19 cellular contexts compared by ENCODE assay signal in genomic region chr3:53887446-53887845, GRCh38. TPM values are rescaled to one million over a fixed set of nuclear protein-coding genes. Genes with fewer than 3 reads are reported as not detected.
DNase-seq lines count a peak whose midpoint lies in the region; ATAC-seq and TF ChIP-seq lines count a peak whose summit lies in the region.
"Had no signal": no experiment of that assay in that cellular context is flagged by ENCODE, and none has a peak within 500 bp of the region (broad histone marks: within the 10 kb centered on the region; RNA-seq: fewer than 3 reads in every experiment).

No MANE protein-coding gene starts in this region.

- H3K27me3 ChIP-seq in breast epithelium: no peaks in the 10 kb centered on the region
- H3K27me3 ChIP-seq: BE2C had no signal

- H3K9me3 Mint-ChIP-seq in MCF 10A (ENCODE audit: unreplicated experiment) (no peaks in the 10 kb centered on the region), progenitor cell of endocrine pancreas (ENCODE audit: low read depth) (no peaks in the 10 kb centered on the region)
- H3K9me3 Mint-ChIP-seq in activated T-helper 1 cell treated with anti-CD3 and anti-CD28 coated beads, Interleukin-12 subunit alpha, Interleukin-12 subunit beta, Interleukin-2, Interleukin-4 antibody, amounts not matched to agents 30 ng/mL and 10 ng/mL and 1 ng/mL, durations not matched to agents 14 hours and 24 hours and 36 hours: no peaks in the 10 kb centered on the region

- H3K36me3 Mint-ChIP-seq in MCF 10A (ENCODE audit: insufficient read depth, unreplicated experiment): peaks cover 36% of the 10 kb centered on the region
- peaks cover 39% of the 10 kb centered on the region for H3K36me3 Mint-ChIP-seq in activated T-helper 1 cell treated with anti-CD3 and anti-CD28 coated beads, Interleukin-12 subunit alpha, Interleukin-12 subunit beta, Interleukin-2, Interleukin-4 antibody, amounts not matched to agents 30 ng/mL and 10 ng/mL and 1 ng/mL, durations not matched to agents 14 hours and 24 hours and 36 hours (ENCODE audit: low read depth)
- peaks cover 10% of the 10 kb centered on the region for H3K36me3 Mint-ChIP-seq in progenitor cell of endocrine pancreas (ENCODE audit: insufficient read depth)

- H3K4me3 Mint-ChIP-seq in MCF 10A (ENCODE audit: unreplicated experiment) (no peak overlapping the region), progenitor cell of endocrine pancreas (ENCODE audit: low read depth) (no peak overlapping the region)
- H3K4me3 Mint-ChIP-seq in activated T-helper 1 cell treated with anti-CD3 and anti-CD28 coated beads, Interleukin-12 subunit alpha, Interleukin-12 subunit beta, Interleukin-2, Interleukin-4 antibody, amounts not matched to agents 30 ng/mL and 10 ng/mL and 1 ng/mL, durations not matched to agents 14 hours and 24 hours and 36 hours: no peak overlapping the region

- no TSS peak for BruUV-seq in MCF 10A (replicated peaks; lab: Mats Ljungman, UMichigan)

- no peak overlapping the region for H3K4me3 ChIP-seq in breast epithelium
- no peak overlapping the region for H3K4me3 ChIP-seq in Jurkat, Clone E6-1 (ENCODE audit: low read length)

- no peak for TF ChIP-seq CTCF in MCF 10A (IDR thresholded peaks at IDR 0.05; ENCODE audit: unreplicated experiment)
- no peak for TF ChIP-seq CTCF in breast epithelium (IDR thresholded peaks at IDR 0.05)
- no peak for TF ChIP-seq CTCF in progenitor cell of endocrine pancreas (IDR thresholded peaks at IDR 0.05; ENCODE audit: unreplicated experiment)

- intact Hi-C loops in MCF 10A (cut with micrococcal nuclease) (no loop called here), breast epithelium (cut with DNase I; ENCODE audit: low total_unique reads) (no loop called here)
- intact Hi-C loops in activated T-helper 1 cell treated with anti-CD3 and anti-CD28 coated beads, Interleukin-12 subunit alpha, Interleukin-12 subunit beta, Interleukin-2, Interleukin-4 antibody, amounts not matched to agents 30 ng/mL and 10 ng/mL and 1 ng/mL, durations not matched to agents 14 hours and 24 hours and 36 hours (cut with micrococcal nuclease): no loop called here

- TF ChIP-seq POLR2A in breast epithelium (IDR thresholded peaks at IDR 0.05): no peak

- ATAC-seq in HG02759 (IDR thresholded peaks at IDR 0.05; ENCODE audit: unreplicated experiment): no peak
- ATAC-seq in GM18498 (IDR thresholded peaks at IDR 0.05; ENCODE audit: unreplicated experiment): no peak
- ATAC-seq: PC-3 had no signal

- H3K27ac ChIP-seq in breast epithelium: no peak overlapping the region

- peaks cover 0 to 4% of the 10 kb centered on the region in 2 donors for H3K4me1 ChIP-seq in breast epithelium
- H3K4me1 ChIP-seq: BE2C had no signal

- CTCF ChIA-PET in MCF 10A (lab: Yijun Ruan, JAX): interaction anchor here (1.2 kb wide), 1 partner anchor 177 kb away, joined by 3 read pairs; no protein-coding TSS in a partner anchor

- POLR2A ChIA-PET in MCF 10A (lab: Yijun Ruan, JAX): no interaction called here

- H3K27ac Mint-ChIP-seq in MCF 10A (ENCODE audit: low read depth, unreplicated experiment) (peak overlapping the region; percentile 35), progenitor cell of endocrine pancreas (peak overlapping the region; percentile 27)
- peak overlapping the region; percentile 16 for H3K27ac Mint-ChIP-seq in activated T-helper 1 cell treated with anti-CD3 and anti-CD28 coated beads, Interleukin-12 subunit alpha, Interleukin-12 subunit beta, Interleukin-2, Interleukin-4 antibody, amounts not matched to agents 30 ng/mL and 10 ng/mL and 1 ng/mL, durations not matched to agents 14 hours and 24 hours and 36 hours

- H3K4me1 Mint-ChIP-seq in MCF 10A (ENCODE audit: insufficient read depth, unreplicated experiment): peaks cover 26% of the 10 kb centered on the region
- peaks cover 59% of the 10 kb centered on the region for H3K4me1 Mint-ChIP-seq in activated T-helper 1 cell treated with anti-CD3 and anti-CD28 coated beads, Interleukin-12 subunit alpha, Interleukin-12 subunit beta, Interleukin-2, Interleukin-4 antibody, amounts not matched to agents 30 ng/mL and 10 ng/mL and 1 ng/mL, durations not matched to agents 14 hours and 24 hours and 36 hours (ENCODE audit: low read depth)
- H3K4me1 Mint-ChIP-seq in progenitor cell of endocrine pancreas (ENCODE audit: low read depth): peaks cover 23% of the 10 kb centered on the region

- no peaks in the 10 kb centered on the region for H3K9me3 ChIP-seq in breast epithelium
- H3K9me3 ChIP-seq: BE2C had no signal

- no peaks in the 10 kb centered on the region for H3K27me3 Mint-ChIP-seq in MCF 10A (ENCODE audit: insufficient read depth, unreplicated experiment)
- H3K27me3 Mint-ChIP-seq in activated T-helper 1 cell treated with anti-CD3 and anti-CD28 coated beads, Interleukin-12 subunit alpha, Interleukin-12 subunit beta, Interleukin-2, Interleukin-4 antibody, amounts not matched to agents 30 ng/mL and 10 ng/mL and 1 ng/mL, durations not matched to agents 14 hours and 24 hours and 36 hours (ENCODE audit: insufficient read depth): peaks cover 4% of the 10 kb centered on the region
- no peaks in the 10 kb centered on the region for H3K27me3 Mint-ChIP-seq in progenitor cell of endocrine pancreas

- DNase-seq in MCF 10A (ENCODE audit: unreplicated experiment): no peak
- no peak for DNase-seq in breast epithelium (ENCODE audit: low spot score in 2 of 2)
- peak; percentile 72 for DNase-seq in Jurkat, Clone E6-1 (ENCODE audit: low read depth, low spot score)
- DNase-seq in activated T-helper 1 cell treated with anti-CD3 and anti-CD28 coated beads, Interleukin-12 subunit alpha, Interleukin-12 subunit beta, Interleukin-2, Interleukin-4 antibody, amounts not matched to agents 30 ng/mL and 10 ng/mL and 1 ng/mL, durations not matched to agents 14 hours and 24 hours and 36 hours (ENCODE audit: low spot score): no peak
- no peak for DNase-seq in progenitor cell of endocrine pancreas (ENCODE audit: low spot score, unreplicated experiment)
- no peak for DNase-seq in NOMO-1 (lab: John Stamatoyannopoulos, UW; ENCODE audit: unreplicated experiment in 2 of 2)
- DNase-seq: BE2C; COR-L47; DMS153; HCEC 1CT; IMR-90; NCI-H1436 treated with DMSO at 0.1 percent for 48 hours; NCI-H226; NCI-H526; NK-92 treated with Interleukin-12 subunit alpha and Interleukin-12 subunit beta, amount 100 ng/mL, for 24 hours; PC-3 had no signal

- H3K36me3 ChIP-seq in breast epithelium: no peaks in the 10 kb centered on the region

RNA-seq across cellular contexts. Expression of gene SELENOK, which starts 4.2 kb away (rescaled TPM):
- total RNA-seq in MCF 10A (2022) (55.6 and 66.4 TPM in 2 replicates), breast epithelium (10 to 100 TPM; 42.4 to 63.6 (median 52.8) TPM), progenitor cell of endocrine pancreas (40.2 and 44.2 TPM in 2 replicates)
- polyA plus RNA-seq in Jurkat, Clone E6-1 (2012; ENCODE audit: insufficient read depth, insufficient read length): 93.7 TPM
- 56.4 and 57.2 TPM in 2 replicates for total RNA-seq in activated T-helper 1 cell treated with anti-CD3 and anti-CD28 coated beads, Interleukin-12 subunit alpha, Interleukin-12 subunit beta, Interleukin-2, Interleukin-4 antibody, amounts not matched to agents 30 ng/mL and 10 ng/mL and 1 ng/mL, durations not matched to agents 14 hours and 24 hours and 36 hours

RNA-seq across cellular contexts. Expression of gene ACTR8, which starts 5.5 kb away (rescaled TPM):
- total RNA-seq in MCF 10A (2022) (27.7 and 37.1 TPM in 2 replicates), breast epithelium (10 to 100 TPM; 20.0 to 29.0 (median 22.6) TPM), progenitor cell of endocrine pancreas (55.1 and 60.8 TPM in 2 replicates)
- 27.9 TPM for polyA plus RNA-seq in Jurkat, Clone E6-1 (2012; ENCODE audit: insufficient read depth, insufficient read length)
- 41.9 and 46.9 TPM in 2 replicates for total RNA-seq in activated T-helper 1 cell treated with anti-CD3 and anti-CD28 coated beads, Interleukin-12 subunit alpha, Interleukin-12 subunit beta, Interleukin-2, Interleukin-4 antibody, amounts not matched to agents 30 ng/mL and 10 ng/mL and 1 ng/mL, durations not matched to agents 14 hours and 24 hours and 36 hours

RNA-seq across cellular contexts. Expression of gene IL17RB, which starts 41.1 kb away (rescaled TPM):
- total RNA-seq in MCF 10A (2022) (0.19 and 0.42 TPM in 2 replicates), breast epithelium (10 to 100 TPM in 2 of 3 donors, under 1 TPM in 1; 0.64 to 61.6 (median 46.5) TPM), progenitor cell of endocrine pancreas (10.9 and 11.1 TPM in 2 replicates)
- not detected for polyA plus RNA-seq in Jurkat, Clone E6-1 (2012; ENCODE audit: insufficient read depth, insufficient read length)
- total RNA-seq in activated T-helper 1 cell treated with anti-CD3 and anti-CD28 coated beads, Interleukin-12 subunit alpha, Interleukin-12 subunit beta, Interleukin-2, Interleukin-4 antibody, amounts not matched to agents 30 ng/mL and 10 ng/mL and 1 ng/mL, durations not matched to agents 14 hours and 24 hours and 36 hours: 0.91 and 1.2 TPM in 2 replicates
- total RNA-seq: SK-MEL-5 had no signal
- polyA plus RNA-seq: IMR-90 had no signal

RNA-seq across cellular contexts. Expression of gene CHDH, which starts 41.2 kb away (rescaled TPM):
- total RNA-seq in MCF 10A (2022): 0.49 and 0.56 TPM in 2 replicates
- 10 to 100 TPM in 2 of 3 donors, 1 to 10 TPM in 1; 2.9 to 67.0 (median 27.9) TPM for total RNA-seq in breast epithelium
- polyA plus RNA-seq in Jurkat, Clone E6-1 (2012; ENCODE audit: insufficient read depth, insufficient read length): not detected
- 0.42 and 0.91 TPM in 2 replicates for total RNA-seq in activated T-helper 1 cell treated with anti-CD3 and anti-CD28 coated beads, Interleukin-12 subunit alpha, Interleukin-12 subunit beta, Interleukin-2, Interleukin-4 antibody, amounts not matched to agents 30 ng/mL and 10 ng/mL and 1 ng/mL, durations not matched to agents 14 hours and 24 hours and 36 hours
- 17.7 and 17.9 TPM in 2 replicates for total RNA-seq in progenitor cell of endocrine pancreas
